In the genomic region with DNA sequence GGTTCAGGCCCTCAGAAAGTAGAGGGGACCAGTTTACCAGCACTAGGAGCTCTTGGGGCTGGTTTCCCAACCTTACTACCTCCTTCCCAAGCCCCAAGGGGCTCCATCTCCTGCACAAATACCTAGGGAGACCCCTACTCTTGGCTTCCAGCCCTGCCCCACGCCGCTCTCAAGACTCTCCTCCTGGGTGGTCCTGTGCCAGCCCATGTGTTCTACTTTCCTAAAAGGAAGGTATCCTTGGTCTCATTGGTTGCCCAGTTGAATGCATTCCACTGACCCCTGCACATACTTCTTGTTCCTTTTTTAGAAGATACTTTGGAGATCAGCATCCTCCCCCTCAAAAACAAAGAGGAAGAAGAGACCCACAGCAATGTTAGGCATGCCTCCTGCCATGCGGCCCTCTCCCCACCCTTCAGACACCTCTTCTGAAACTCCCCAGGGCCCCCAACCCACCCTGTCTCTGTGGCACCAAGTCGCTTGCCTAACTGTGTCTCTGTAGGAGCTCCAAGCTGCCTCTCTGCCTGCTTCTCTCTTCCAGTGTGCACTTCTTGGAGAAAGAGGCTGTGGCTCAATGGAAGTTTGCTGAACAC, we compare ENCODE assay signal across 17 cellular contexts. TPM values are rescaled to one million over a fixed set of nuclear protein-coding genes. Genes with fewer than 3 reads are reported as not detected.
"Had no signal": no experiment of that assay in that cellular context is flagged by ENCODE, and none has a peak within 500 bp of the region (broad histone marks: within the 10 kb centered on the region; RNA-seq: fewer than 3 reads in every experiment).

No MANE protein-coding gene starts in this region.

- H3K27ac ChIP-seq: cardiac muscle cell, pancreas had no signal

- H3K36me3 ChIP-seq: cardiac muscle cell, pancreas had no signal

- H3K27me3 ChIP-seq: pancreas had no signal

- DNase-seq: activated CD4-positive, alpha-beta T cell treated with anti-CD3 and anti-CD28 coated beads, Interleukin-2, amount 50 U/mL, for 48 hours; activated CD4-positive, CD25-positive, alpha-beta regulatory T cell treated with anti-CD3 and anti-CD28 coated beads, Interleukin-2, amount 50 U/mL, for 72 hours; activated naive CD4-positive, alpha-beta T cell treated with Interleukin-2 at 50 U/mL for 16 hours; activated T-cell treated with anti-CD3 and anti-CD28 coated beads, Interleukin-2, amount 50 U/mL, for 48 hours; cortex of kidney; effector memory CD4-positive, alpha-beta T cell; hippocampal formation; kidney glomerular epithelial cell; pancreas; retina; stimulated activated CD4-positive, alpha-beta T cell treated with anti-CD3 and anti-CD28 coated beads, Interleukin-4, amount 100 ng/mL, for 4 hours had no signal

- ATAC-seq: pancreas had no signal

- H3K4me3 ChIP-seq: cardiac muscle cell, pancreas had no signal

- H3K9me3 ChIP-seq: pancreas had no signal

RNA-seq across cellular contexts. Expression of gene SLAMF9, which starts 4.1 kb away (rescaled TPM):
- total RNA-seq: cardiac muscle cell; epithelial cell of proximal tubule; mesenteric fat pad; pancreas; skeletal muscle tissue; T-helper 1 cell treated with Interleukin-12 subunit alpha and Interleukin-12 subunit beta and Interleukin-4 antibody, amounts not matched to agents 30 ng/mL and 1 ng/mL, for 36 hours had no signal

RNA-seq across cellular contexts. Expression of gene IGSF9, which starts 4.6 kb away (rescaled TPM):
- total RNA-seq: T-helper 1 cell treated with Interleukin-12 subunit alpha and Interleukin-12 subunit beta and Interleukin-4 antibody, amounts not matched to agents 30 ng/mL and 1 ng/mL, for 36 hours had no signal

RNA-seq across cellular contexts. Expression of gene CFAP45, which starts 50.0 kb away (rescaled TPM):
- total RNA-seq: cardiac muscle cell, liver, skeletal muscle tissue had no signal
